Comparison of ENCODE assay signal across 18 cellular contexts in the genomic region with DNA sequence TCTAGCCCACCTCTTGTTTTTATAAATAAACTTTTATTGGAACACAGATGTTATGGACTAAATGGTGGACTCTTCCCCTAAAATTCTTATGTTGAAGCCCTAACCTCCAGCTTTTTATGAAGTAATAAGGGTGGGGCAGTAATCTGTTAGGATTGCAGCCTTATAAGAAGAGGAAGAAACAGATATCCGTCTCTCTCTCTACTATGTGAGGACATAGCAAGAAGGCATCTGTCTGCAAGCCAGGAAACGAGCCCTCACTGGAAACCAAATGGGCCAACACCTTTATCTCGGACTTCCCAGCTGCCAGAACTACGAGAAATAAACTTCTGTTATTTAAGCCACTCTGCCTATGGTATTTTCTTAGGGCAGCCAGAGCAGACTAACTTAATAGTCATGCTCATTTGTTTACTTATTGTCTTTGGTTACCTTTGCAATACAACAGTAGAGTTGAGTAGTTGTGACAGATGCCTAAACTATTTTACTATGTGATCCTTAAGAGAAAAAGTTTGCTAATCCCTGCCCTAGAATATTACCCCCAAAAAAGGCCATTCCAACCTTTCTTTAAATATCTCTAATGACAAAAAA.
DNase-seq lines count a peak whose midpoint lies in the region; ATAC-seq and TF ChIP-seq lines count a peak whose summit lies in the region.
"Had no signal": no experiment of that assay in that cellular context is flagged by ENCODE, and none has a peak within 500 bp of the region (broad histone marks: within the 10 kb centered on the region; RNA-seq: fewer than 3 reads in every experiment).

No MANE protein-coding gene starts in this region.

- TF ChIP-seq CTCF in PC-3 (conservative IDR thresholded peaks at IDR 0.05; ENCODE audit: low read depth, low read length) (no peak), epithelial cell of esophagus (IDR thresholded peaks at IDR 0.05; ENCODE audit: insufficient read depth, low read depth, low read length, missing control alignments) (no peak), glutamatergic neuron (IDR thresholded peaks at IDR 0.05; ENCODE audit: partially characterized antibody, unreplicated experiment) (no peak)

- H3K79me1 ChIP-seq in trophoblast cell (ENCODE audit: low read length): peaks cover under 1% of the 10 kb centered on the region

- DNase-seq in GM23248 (peak; percentile 7), PC-3 (peak; percentile 72), epithelial cell of esophagus (ENCODE audit: low read depth) (peak; percentile 63), trophoblast cell (peak; percentile 42 to 70), glutamatergic neuron (no peak)
- no peak for DNase-seq in stimulated activated CD4-positive, alpha-beta T cell treated with anti-CD3 and anti-CD28 coated beads, Interleukin-4, amount 100 ng/mL, for 24 hours
- DNase-seq in stimulated activated CD4-positive, alpha-beta T cell treated with anti-CD3 and anti-CD28 coated beads, Interleukin-4, amount 100 ng/mL, for 4 hours: no peak
- DNase-seq in activated CD8-positive, alpha-beta memory T cell treated with anti-CD3 and anti-CD28 coated beads, Interleukin-2, amount 10 ng/mL, durations not matched to agents 7 days and 5 days: no peak
- DNase-seq: ACHN; CD8-positive, alpha-beta T cell; NCI-H1930; NCI-H2171; NCI-H446 treated with DMSO at 0.1 percent for 48 hours; NCI-H748 treated with DMSO at 0.1 percent for 48 hours; SHP77 had no signal

- H3K9me3 ChIP-seq in GM23248 (ENCODE audit: low read depth) (no peaks in the 10 kb centered on the region), PC-3 (ENCODE audit: low read length) (no peaks in the 10 kb centered on the region), trophoblast cell (ENCODE audit: insufficient read depth, low read depth, low read length) (peaks cover 1% of the 10 kb centered on the region)

- WGBS in GM23248 (ENCODE audit: low coverage in 1 of 2, low lambda C conversion rate in 2 of 2, missing lambda C conversion rate in 2 of 2), 2 experiments: 93 to 96% methylated on average over 4 of the region's 4 CpGs
- WGBS in trophoblast cell (ENCODE audit: extremely low coverage, insufficient coverage, insufficient read length): no CpG with 5 or more reads among the region's 4 CpGs

- in situ Hi-C loops in GM23248 (cut with MboI): no loop called here

- no peaks in the 10 kb centered on the region for H3K4me1 Mint-ChIP-seq in glutamatergic neuron (ENCODE audit: low read depth, unreplicated experiment)
- H3K4me1 Mint-ChIP-seq in activated CD8-positive, alpha-beta memory T cell treated with anti-CD3 and anti-CD28 coated beads, Interleukin-2, amount 10 ng/mL, durations not matched to agents 7 days and 5 days: no peaks in the 10 kb centered on the region
- H3K4me1 Mint-ChIP-seq: GM23338 had no signal

- peak overlapping the region; percentile 47 for H4K91ac ChIP-seq in trophoblast cell (ENCODE audit: low read depth, low read length)

- no peaks in the 10 kb centered on the region for H3K36me3 Mint-ChIP-seq in glutamatergic neuron (ENCODE audit: unreplicated experiment)
- peaks cover 7% of the 10 kb centered on the region for H3K36me3 Mint-ChIP-seq in activated CD8-positive, alpha-beta memory T cell treated with anti-CD3 and anti-CD28 coated beads, Interleukin-2, amount 10 ng/mL, durations not matched to agents 7 days and 5 days

- H3K27ac ChIP-seq in GM23248 (no peak overlapping the region), PC-3 (ENCODE audit: low read length) (peak overlapping the region; percentile 54), trophoblast cell (ENCODE audit: low read depth, low read length) (no peak overlapping the region)
- H3K27ac ChIP-seq: KMS-11 had no signal

- peak overlapping the region; percentile 92 for H2BK12ac ChIP-seq in trophoblast cell (ENCODE audit: low read length)

- H3K4me1 ChIP-seq in GM23248 (ENCODE audit: insufficient read depth) (no peaks in the 10 kb centered on the region), PC-3 (ENCODE audit: insufficient read depth, low read length) (peaks cover 37% of the 10 kb centered on the region), trophoblast cell (ENCODE audit: control insufficient read depth in 1 of 2, insufficient read depth in 2 of 2, low read length in 2 of 2) (peaks cover 0 to 3% of the 10 kb centered on the region in 2 experiments)

- no peak overlapping the region for H2BK120ac ChIP-seq in trophoblast cell (ENCODE audit: insufficient read depth, low read length, poor library complexity)

- H3K36me3 ChIP-seq in GM23248 (ENCODE audit: low read depth) (no peaks in the 10 kb centered on the region; the same call in 1 of the 2 replicates), PC-3 (ENCODE audit: low read depth, low read length) (no peaks in the 10 kb centered on the region), trophoblast cell (ENCODE audit: control insufficient read depth in 1 of 2, insufficient read depth in 2 of 2, low read length in 2 of 2) (peaks cover 7 to 11% of the 10 kb centered on the region in 2 experiments)

- H3K4me3 Mint-ChIP-seq in glutamatergic neuron (ENCODE audit: unreplicated experiment): no peak overlapping the region
- no peak overlapping the region for H3K4me3 Mint-ChIP-seq in activated CD8-positive, alpha-beta memory T cell treated with anti-CD3 and anti-CD28 coated beads, Interleukin-2, amount 10 ng/mL, durations not matched to agents 7 days and 5 days
- H3K4me3 Mint-ChIP-seq: CD8-positive, alpha-beta T cell; GM23338 had no signal

- H3K9me2 ChIP-seq in GM23248 (ENCODE audit: insufficient read depth): no peaks in the 10 kb centered on the region
- no peaks in the 10 kb centered on the region for H3K9me2 ChIP-seq in PC-3 (replicated peaks; ENCODE audit: low read length)

- H3K4me2 ChIP-seq in GM23248 (ENCODE audit: unreplicated experiment) (no peak overlapping the region), PC-3 (ENCODE audit: low read length) (peak overlapping the region; percentile 54), trophoblast cell (ENCODE audit: low read length) (no peak overlapping the region)
- H3K4me2 ChIP-seq: GM23338, KMS-11 had no signal

- BruUV-seq in PC-3 (replicated peaks; lab: Mats Ljungman, UMichigan): no TSS peak

- H3K27me3 Mint-ChIP-seq in glutamatergic neuron (ENCODE audit: unreplicated experiment): peaks cover 2% of the 10 kb centered on the region
- H3K27me3 Mint-ChIP-seq in activated CD8-positive, alpha-beta memory T cell treated with anti-CD3 and anti-CD28 coated beads, Interleukin-2, amount 10 ng/mL, durations not matched to agents 7 days and 5 days: no peaks in the 10 kb centered on the region

- no peak overlapping the region for H2BK5ac ChIP-seq in trophoblast cell (ENCODE audit: low read depth, low read length, poor library complexity)

- H3K79me2 ChIP-seq in GM23248 (ENCODE audit: insufficient read depth): no peaks in the 10 kb centered on the region
- no peaks in the 10 kb centered on the region for H3K79me2 ChIP-seq in PC-3 (ENCODE audit: low read length)
- no peaks in the 10 kb centered on the region for H3K79me2 ChIP-seq in trophoblast cell (ENCODE audit: control insufficient read depth, insufficient read depth, low read length, poor library complexity)

- H3K14ac ChIP-seq in trophoblast cell (ENCODE audit: low read length): no peak overlapping the region

- no peak overlapping the region for H4K12ac ChIP-seq in trophoblast cell (ENCODE audit: low read depth, low read length)

- intact Hi-C loops in PC-3 (cut with micrococcal nuclease): no loop called here

- no peak overlapping the region for H3K4ac ChIP-seq in trophoblast cell (ENCODE audit: low read depth, low read length)

- ATAC-seq in PC-3: peak; percentile 95
- no peak for ATAC-seq in activated CD8-positive, alpha-beta memory T cell treated with anti-CD3 and anti-CD28 coated beads, Interleukin-2, amount 10 ng/mL, durations not matched to agents 7 days and 5 days
- ATAC-seq: CD8-positive, alpha-beta T cell; GM23338; Panc1 had no signal

- H3K23ac ChIP-seq in trophoblast cell (ENCODE audit: low read length): no peak overlapping the region

- no peak overlapping the region for H3K27ac Mint-ChIP-seq in glutamatergic neuron (ENCODE audit: unreplicated experiment)
- no peak overlapping the region for H3K27ac Mint-ChIP-seq in activated CD8-positive, alpha-beta memory T cell treated with anti-CD3 and anti-CD28 coated beads, Interleukin-2, amount 10 ng/mL, durations not matched to agents 7 days and 5 days
- H3K27ac Mint-ChIP-seq: CD8-positive, alpha-beta T cell; GM23338 had no signal

- POLR2A ChIA-PET in PC-3 (lab: Charles Lee; ENCODE audit: unreplicated experiment): no interaction called here

- no peak overlapping the region for H3K18ac ChIP-seq in trophoblast cell (ENCODE audit: low read length)

- H3K27me3 ChIP-seq in GM23248 (replicated peaks; ENCODE audit: insufficient read depth) (no peaks in the 10 kb centered on the region), PC-3 (ENCODE audit: low read length) (no peaks in the 10 kb centered on the region), trophoblast cell (ENCODE audit: insufficient read depth, low read length) (no peaks in the 10 kb centered on the region)

- no peak overlapping the region for H2AK5ac ChIP-seq in trophoblast cell (ENCODE audit: low read length)

- CTCF ChIA-PET in PC-3 (lab: Charles Lee): no interaction called here
- CTCF ChIA-PET in activated CD8-positive, alpha-beta memory T cell treated with anti-CD3 and anti-CD28 coated beads, Interleukin-2, amount 10 ng/mL, durations not matched to agents 7 days and 5 days (lab: Charles Lee): no interaction called here

- H2AFZ ChIP-seq in GM23248: no peak overlapping the region
- peak overlapping the region; percentile 22; the same call in 1 of the 2 replicates for H2AFZ ChIP-seq in PC-3 (ENCODE audit: low read length)
- no peak overlapping the region for H2AFZ ChIP-seq in trophoblast cell (ENCODE audit: insufficient read depth, low read length, poor library complexity)
- H2AFZ ChIP-seq: GM23338 had no signal

- H3K4me3 ChIP-seq in GM23248: no peak overlapping the region
- no peak overlapping the region; the same call in 1 of the 2 replicates for H3K4me3 ChIP-seq in PC-3 (ENCODE audit: low read length)
- no peak overlapping the region for H3K4me3 ChIP-seq in epithelial cell of esophagus (ENCODE audit: low read length)
- H3K4me3 ChIP-seq in trophoblast cell (ENCODE audit: low read depth, low read length): no peak overlapping the region
- H3K4me3 ChIP-seq: GM23338 had no signal

- H3F3A ChIP-seq in GM23248 (ENCODE audit: insufficient read depth): no peaks in the 10 kb centered on the region
- H3F3A ChIP-seq in PC-3 (ENCODE audit: low read length, unreplicated experiment): no peaks in the 10 kb centered on the region

- no peaks in the 10 kb centered on the region for H3K9me3 Mint-ChIP-seq in glutamatergic neuron (ENCODE audit: unreplicated experiment)
- H3K9me3 Mint-ChIP-seq in activated CD8-positive, alpha-beta memory T cell treated with anti-CD3 and anti-CD28 coated beads, Interleukin-2, amount 10 ng/mL, durations not matched to agents 7 days and 5 days (ENCODE audit: low read depth): no peaks in the 10 kb centered on the region
- H3K9me3 Mint-ChIP-seq: CD8-positive, alpha-beta T cell; GM23338 had no signal

- H3K9ac ChIP-seq in GM23248: no peak overlapping the region
- H3K9ac ChIP-seq in PC-3 (ENCODE audit: low read length): no peak overlapping the region
- no peak overlapping the region for H3K9ac ChIP-seq in trophoblast cell (ENCODE audit: low read length)
- H3K9ac ChIP-seq: KMS-11 had no signal

- H4K20me1 ChIP-seq in GM23248 (ENCODE audit: insufficient read depth) (no peaks in the 10 kb centered on the region), PC-3 (ENCODE audit: low read length) (no peaks in the 10 kb centered on the region)

- H4K8ac ChIP-seq in trophoblast cell (ENCODE audit: low read depth, low read length): no peak overlapping the region

Comparison
In these comparisons a context has a peak if more than half of its experiments do, and no peak if none do; other contexts are left out.
1. DNase-seq: peak in GM23248 (single experiment), PC-3 (single experiment), epithelial cell of esophagus (single experiment) and trophoblast cell (2 of 2); none in stimulated activated CD4-positive, alpha-beta T cell treated with anti-CD3 and anti-CD28 coated beads, Interleukin-4, amount 100 ng/mL, for 24 hours (single experiment), stimulated activated CD4-positive, alpha-beta T cell treated with anti-CD3 and anti-CD28 coated beads, Interleukin-4, amount 100 ng/mL, for 4 hours (0 of 2), glutamatergic neuron (single experiment) and activated CD8-positive, alpha-beta memory T cell treated with anti-CD3 and anti-CD28 coated beads, Interleukin-2, amount 10 ng/mL, durations not matched to agents 7 days and 5 days (single experiment).